In genomic region chr20:62812907-62813200, GRCh38 we compare ENCODE assay signal across 16 cellular contexts. TPM values are rescaled to one million over a fixed set of nuclear protein-coding genes. Genes with fewer than 3 reads are reported as not detected.
DNase-seq lines count a peak whose midpoint lies in the region; ATAC-seq and TF ChIP-seq lines count a peak whose summit lies in the region.
"Had no signal": no experiment of that assay in that cellular context is flagged by ENCODE, and none has a peak within 500 bp of the region (broad histone marks: within the 10 kb centered on the region; RNA-seq: fewer than 3 reads in every experiment).

No MANE protein-coding gene starts in this region.

- H3K4me1 Mint-ChIP-seq in Caco-2 (ENCODE audit: low read depth, unreplicated experiment) (peaks cover 11% of the 10 kb centered on the region), neural crest cell (peaks cover 14% of the 10 kb centered on the region)

- no peak overlapping the region for H2AFZ ChIP-seq in PC-3 (ENCODE audit: low read length)

- CTCF ChIA-PET in Caco-2 (lab: Charles Lee), result interaction anchor here (1.0 kb wide), 1 partner anchor 17 kb away, joined by 3 read pairs; the partner anchor contains the start of gene MRGBP
- CTCF ChIA-PET in PC-3 (lab: Charles Lee), result no interaction called here

- no peak overlapping the region for H3K4me3 Mint-ChIP-seq in Caco-2 (ENCODE audit: unreplicated experiment)
- H3K4me3 Mint-ChIP-seq in neural crest cell, result peak overlapping the region; percentile 47
- H3K4me3 Mint-ChIP-seq: CD8-positive, alpha-beta T cell; IgD-negative memory B cell had no signal

- no peak for ATAC-seq in PC-3
- no peak for ATAC-seq in GM19351 (IDR thresholded peaks at IDR 0.05; ENCODE audit: unreplicated experiment)
- ATAC-seq: A549; CD8-positive, alpha-beta T cell had no signal

- no peaks in the 10 kb centered on the region for H3K9me3 Mint-ChIP-seq in Caco-2 (ENCODE audit: unreplicated experiment)
- no peaks in the 10 kb centered on the region for H3K9me3 Mint-ChIP-seq in neural crest cell
- H3K9me3 Mint-ChIP-seq: CD8-positive, alpha-beta T cell; IgD-negative memory B cell had no signal

- 0 out of 2 replicates have a peak, but pooled peaks cover under 1% of the 10 kb centered on the region for H3K79me2 ChIP-seq in PC-3 (ENCODE audit: low read length)

- H3K4me1 ChIP-seq in Caco-2 (peaks cover 23% of the 10 kb centered on the region), PC-3 (ENCODE audit: insufficient read depth, low read length) (peaks cover 17% of the 10 kb centered on the region; the same call in 1 of the 2 replicates)

- peaks cover 51% of the 10 kb centered on the region for H3K36me3 Mint-ChIP-seq in Caco-2 (ENCODE audit: insufficient read depth, unreplicated experiment)
- H3K36me3 Mint-ChIP-seq in neural crest cell (ENCODE audit: low read depth), result no peaks in the 10 kb centered on the region

- H3K9me2 ChIP-seq in PC-3 (replicated peaks; ENCODE audit: low read length), result no peaks in the 10 kb centered on the region

- DNase-seq in Caco-2 (no peak), PC-3 (no peak), neural crest cell (ENCODE audit: low read depth, low spot score) (no peak), NCI-H2081 treated with DMSO at 0.1 percent for 48 hours (lab: John Stamatoyannopoulos, UW) (no peak)
- DNase-seq: CD8-positive, alpha-beta T cell; DMS79; MG63; NCI-H1048; NCI-H146; SIG-M5; T-helper 1 cell had no signal

- BruUV-seq in Caco-2 (replicated peaks; lab: Mats Ljungman, UMichigan), result TSS peak; percentile 45
- BruUV-seq in PC-3 (replicated peaks; lab: Mats Ljungman, UMichigan), result TSS peak; percentile 22

- H4K20me1 ChIP-seq in PC-3 (ENCODE audit: low read length), result no peaks in the 10 kb centered on the region

- intact Hi-C loops in Caco-2 (cut with micrococcal nuclease; ENCODE audit: unreplicated experiment) (no loop called here), PC-3 (cut with micrococcal nuclease) (no loop called here)

- H3K9me3 ChIP-seq in Caco-2 (no peaks in the 10 kb centered on the region), PC-3 (ENCODE audit: low read length) (no peaks in the 10 kb centered on the region)
- H3K9me3 ChIP-seq: A549, BLaER1, HAP-1, MG63 had no signal

- no peaks in the 10 kb centered on the region for H3K27me3 Mint-ChIP-seq in Caco-2 (ENCODE audit: insufficient read depth, unreplicated experiment)
- H3K27me3 Mint-ChIP-seq in neural crest cell (ENCODE audit: low read depth), result peaks cover 26% of the 10 kb centered on the region

- H3K27ac ChIP-seq in PC-3 (ENCODE audit: low read length), result no peak overlapping the region
- H3K27ac ChIP-seq: A549, BLaER1 had no signal

- H3K27ac Mint-ChIP-seq in Caco-2 (ENCODE audit: unreplicated experiment) (peak overlapping the region; percentile 2), neural crest cell (ENCODE audit: unreplicated experiment) (no peak overlapping the region)
- H3K27ac Mint-ChIP-seq: CD8-positive, alpha-beta T cell; IgD-negative memory B cell had no signal

- no peak overlapping the region for H3K9ac ChIP-seq in PC-3 (ENCODE audit: low read length)
- H3K9ac ChIP-seq: BLaER1 had no signal

- H3K27me3 ChIP-seq in Caco-2 (replicated peaks; ENCODE audit: control insufficient read depth, insufficient read depth, low read length) (no peaks in the 10 kb centered on the region), PC-3 (ENCODE audit: low read length) (peaks cover 19% of the 10 kb centered on the region)

- H3K36me3 ChIP-seq in Caco-2 (ENCODE audit: control insufficient read depth, insufficient read depth, low read length) (peaks cover 21% of the 10 kb centered on the region), PC-3 (ENCODE audit: low read depth, low read length) (peaks cover 17% of the 10 kb centered on the region)

- H3K4me3 ChIP-seq in Caco-2 (ENCODE audit: low read depth, low read length) (no peak overlapping the region), PC-3 (ENCODE audit: low read length) (no peak overlapping the region)
- H3K4me3 ChIP-seq: A549, BLaER1, HAP-1, MG63 had no signal

- TF ChIP-seq CTCF in Caco-2 (IDR thresholded peaks at IDR 0.05; ENCODE audit: insufficient read depth in 1 of 2, low read depth in 1 of 2, low read length in 1 of 2, severe bottlenecking in 1 of 2, unreplicated experiment in 1 of 2) (no peak), PC-3 (conservative IDR thresholded peaks at IDR 0.05; ENCODE audit: low read depth, low read length) (no peak), neural crest cell (conservative IDR thresholded peaks at IDR 0.05) (no peak)

- POLR2A ChIA-PET in Caco-2 (lab: Charles Lee), result no interaction called here
- POLR2A ChIA-PET in PC-3 (lab: Charles Lee; ENCODE audit: unreplicated experiment), result no interaction called here

- no peaks in the 10 kb centered on the region for H3F3A ChIP-seq in PC-3 (ENCODE audit: low read length, unreplicated experiment)

- H3K4me2 ChIP-seq in PC-3 (ENCODE audit: low read length), result no peak overlapping the region
- H3K4me2 ChIP-seq: A549 had no signal

RNA-seq across cellular contexts. Expression of gene COL9A3, which starts 4.0 kb away (rescaled TPM):
- total RNA-seq in Caco-2 (2022), result 6.4 and 7.9 TPM in 2 replicates
- 14.3 and 17.7 TPM in 2 replicates for total RNA-seq in PC-3 (2014; rRNA removed)
- 3.8 and 4.6 TPM in 2 replicates for total RNA-seq in neural crest cell
- total RNA-seq: CD8-positive, alpha-beta T cell had no signal

RNA-seq across cellular contexts. Expression of gene OGFR, which starts 8.2 kb away (rescaled TPM):
- total RNA-seq in Caco-2 (2022), result 78.2 and 84.7 TPM in 2 replicates
- 78.9 and 112 TPM in 2 replicates for total RNA-seq in PC-3 (2014; rRNA removed)
- 36.7 and 38.5 TPM in 2 replicates for total RNA-seq in neural crest cell

RNA-seq across cellular contexts. Expression of gene MRGBP, which starts 16.6 kb away (rescaled TPM):
- 40.3 and 43.4 TPM in 2 replicates for total RNA-seq in Caco-2 (2022)
- total RNA-seq in PC-3 (2014; rRNA removed), result 48.8 and 56.3 TPM in 2 replicates
- total RNA-seq in neural crest cell, result 19.4 and 22.2 TPM in 2 replicates

RNA-seq across cellular contexts. Expression of gene TCFL5, which starts 48.8 kb away (rescaled TPM):
- total RNA-seq in Caco-2 (2022) (14.6 and 15.1 TPM in 2 replicates), PC-3 (2014; rRNA removed) (15.8 and 21.7 TPM in 2 replicates), neural crest cell (17.5 and 17.6 TPM in 2 replicates)
